In genomic region chr6:72589096-72589495, GRCh38 we compare ENCODE assay signal across 27 cellular contexts. TPM values are rescaled to one million over a fixed set of nuclear protein-coding genes. Genes with fewer than 3 reads are reported as not detected.
DNase-seq lines count a peak whose midpoint lies in the region; ATAC-seq and TF ChIP-seq lines count a peak whose summit lies in the region.
"Had no signal": no experiment of that assay in that cellular context is flagged by ENCODE, and none has a peak within 500 bp of the region (broad histone marks: within the 10 kb centered on the region; RNA-seq: fewer than 3 reads in every experiment).

No MANE protein-coding gene starts in this region.

- no peak overlapping the region for H3K14ac ChIP-seq in IMR-90 (replicated peaks; ENCODE audit: low read depth, low read length)

- H4K8ac ChIP-seq in IMR-90 (ENCODE audit: low read depth in 2 of 2, low read length in 2 of 2), result no peak overlapping the region

- H3K18ac ChIP-seq in IMR-90 (ENCODE audit: low read depth, low read length), result no peak overlapping the region

- H3K9ac ChIP-seq in IMR-90 (ENCODE audit: low read depth, low read length) (no peak overlapping the region), SK-N-MC (ENCODE audit: insufficient read length) (peak overlapping the region; percentile 58)

- no peak for TF ChIP-seq POLR2A in IMR-90 (IDR thresholded peaks at IDR 0.05; ENCODE audit: low read depth, low read length)

- dilution Hi-C loops in IMR-90 (cut with HindIII; ENCODE audit: low sequenced_read_pairs, unreplicated experiment), result no loop called here

- no peak for ATAC-seq in IMR-90 (ENCODE audit: low read depth)
- ATAC-seq in GM18909 (IDR thresholded peaks at IDR 0.05; ENCODE audit: poor library complexity, unreplicated experiment), result no peak
- ATAC-seq: activated CD4-positive, CD25-positive, alpha-beta regulatory T cell treated with anti-CD3 and anti-CD28 coated beads, Interleukin-2, amount 50 U/mL, for 24 hours; GM12878; heart left ventricle; stimulated activated naive CD8-positive, alpha-beta T cell treated with anti-CD3 and anti-CD28 coated beads, Interleukin-15, Interleukin-2, amounts not matched to agents 100 U/mL and 50 U/mL, for 24 hours had no signal

- TF ChIP-seq CTCF in IMR-90 (conservative IDR thresholded peaks at IDR 0.05; ENCODE audit: low read depth, low read length) (no peak), nephron progenitor cell (IDR thresholded peaks at IDR 0.05) (no peak)

- H3K79me1 ChIP-seq in IMR-90 (ENCODE audit: low read depth in 1 of 2, low read length in 2 of 2), result no peaks in the 10 kb centered on the region

- H3K9me3 Mint-ChIP-seq in nephron progenitor cell, result no peaks in the 10 kb centered on the region
- H3K9me3 Mint-ChIP-seq: activated CD4-positive, alpha-beta memory T cell treated with anti-CD3 and anti-CD28 coated beads for 36 hours; neural crest cell; T-helper 1 cell treated with Interleukin-12 subunit alpha and Interleukin-12 subunit beta and Interleukin-4 antibody, amounts not matched to agents 30 μg/mL and 1 μg/mL, for 36 hours had no signal

- no peaks in the 10 kb centered on the region for H3K4me1 Mint-ChIP-seq in nephron progenitor cell
- H3K4me1 Mint-ChIP-seq: neural crest cell had no signal

- no peak overlapping the region for H2AK9ac ChIP-seq in IMR-90 (replicated peaks; ENCODE audit: low read depth, low read length, poor library complexity)

- no peak overlapping the region for H2AK5ac ChIP-seq in IMR-90 (ENCODE audit: low read depth, low read length)

- no peak overlapping the region for H3K4me3 ChIP-seq in IMR-90 (ENCODE audit: insufficient read depth, low read depth, low read length)
- peak overlapping the region; percentile 28 for H3K4me3 ChIP-seq in SK-N-MC
- H3K4me3 ChIP-seq: dorsolateral prefrontal cortex, GM12878, heart left ventricle, sigmoid colon, thoracic aorta had no signal

- no peak overlapping the region for H3K4me3 Mint-ChIP-seq in nephron progenitor cell
- H3K4me3 Mint-ChIP-seq: activated CD4-positive, alpha-beta memory T cell treated with anti-CD3 and anti-CD28 coated beads for 36 hours; neural crest cell; T-helper 1 cell treated with Interleukin-12 subunit alpha and Interleukin-12 subunit beta and Interleukin-4 antibody, amounts not matched to agents 30 μg/mL and 1 μg/mL, for 36 hours had no signal

- H4K20me1 ChIP-seq in IMR-90 (ENCODE audit: insufficient read depth, low read length), result no peaks in the 10 kb centered on the region

- TF ChIP-seq RAD21 in IMR-90 (IDR thresholded peaks at IDR 0.05; ENCODE audit: low read length), result no peak

- no peak overlapping the region for H4K5ac ChIP-seq in IMR-90 (ENCODE audit: low read depth, low read length)

- peak overlapping the region; percentile 38 for H3K27ac Mint-ChIP-seq in nephron progenitor cell
- H3K27ac Mint-ChIP-seq: activated CD4-positive, alpha-beta memory T cell treated with anti-CD3 and anti-CD28 coated beads for 36 hours; T-helper 1 cell treated with Interleukin-12 subunit alpha and Interleukin-12 subunit beta and Interleukin-4 antibody, amounts not matched to agents 30 μg/mL and 1 μg/mL, for 36 hours had no signal

- H3K4me1 ChIP-seq in IMR-90 (ENCODE audit: control insufficient read depth, insufficient read depth, low read length), result no peaks in the 10 kb centered on the region
- H3K4me1 ChIP-seq: heart left ventricle, sigmoid colon had no signal

- H2AFZ ChIP-seq in IMR-90 (replicated peaks; ENCODE audit: low read length, poor library complexity), result no peak overlapping the region

- no TSS peak for BruUV-seq in IMR-90 (replicated peaks; lab: Mats Ljungman, UMichigan)

- in situ Hi-C loops in IMR-90 (cut with MboI; ENCODE audit: low sequenced_read_pairs), result loop anchor here (25.0 kb wide), 2 partner anchors 327 to 452 kb away; no protein-coding TSS in a partner anchor

- intact Hi-C loops in IMR-90 (cut with micrococcal nuclease) (loop anchor here (10.0 kb wide), 1 partner anchor 334 kb away; no protein-coding TSS in a partner anchor), head of caudate nucleus (cut with DNase I) (no loop called here)

- DNase-seq in IMR-90, result peak; percentile 11
- DNase-seq in SK-N-MC (ENCODE audit: low read depth, low spot score), result no peak
- peak; percentile 28 for DNase-seq in dedifferentiated amniotic fluid mesenchymal stem cell (ENCODE audit: extremely low spot score)
- DNase-seq in nephron progenitor cell, result no peak
- no peak for DNase-seq in head of caudate nucleus
- no peak for DNase-seq in stimulated activated CD4-positive, alpha-beta T cell treated with anti-CD3 and anti-CD28 coated beads, Interleukin-1b, Interleukin-23, amount 100 ng/mL, for 48 hours
- DNase-seq in stimulated activated naive CD4-positive, alpha-beta T cell (lab: John Stamatoyannopoulos, UW), result no peak
- DNase-seq: activated CD4-positive, alpha-beta memory T cell treated with anti-CD3 and anti-CD28 coated beads for 36 hours; activated CD8-positive, alpha-beta memory T cell treated with anti-CD3 and anti-CD28 coated beads, Interleukin-2, amount 50 U/mL, for 48 hours; activated naive CD4-positive, alpha-beta T cell treated with anti-CD3 and anti-CD28 coated beads, Interleukin-2, amount 50 U/mL, for 16 hours; C1 segment of cervical spinal cord; Calu3; dorsolateral prefrontal cortex; heart left ventricle; NCI-H1105; NCI-H2029 treated with DMSO at 0.1 percent for 48 hours; RPMI8226; sigmoid colon; stimulated activated CD4-positive, alpha-beta T cell treated with anti-CD3 and anti-CD28 coated beads, Interleukin-15, amount 100 ng/mL, for 24 hours; stimulated activated naive CD8-positive, alpha-beta T cell treated with anti-CD3 and anti-CD28 coated beads, Interleukin-15, Interleukin-2, amounts not matched to agents 100 U/mL and 50 U/mL, for 24 hours had no signal

- H4K91ac ChIP-seq in IMR-90 (ENCODE audit: insufficient read depth, low read depth, low read length), result no peak overlapping the region

- H3K9me1 ChIP-seq in IMR-90 (ENCODE audit: insufficient read depth, low read length), result no peaks in the 10 kb centered on the region

- H3K23ac ChIP-seq in IMR-90 (ENCODE audit: low read depth, low read length), result no peak overlapping the region

- H3K9me3 ChIP-seq in IMR-90 (ENCODE audit: control insufficient read depth, insufficient read depth, low read length), result no peaks in the 10 kb centered on the region
- no peaks in the 10 kb centered on the region for H3K9me3 ChIP-seq in SK-N-MC (ENCODE audit: low read depth, low read length)
- H3K9me3 ChIP-seq: heart left ventricle, sigmoid colon, thoracic aorta had no signal

- 0% methylated on average over 1 of the region's 1 CpG; no CpG with 5 or more reads in 1 of the 2 experiments for WGBS in IMR-90 (ENCODE audit: extremely low coverage in 2 of 2, insufficient read length in 1 of 2), 2 experiments

- H3K27ac ChIP-seq in IMR-90 (ENCODE audit: insufficient read depth, low read length), result no peak overlapping the region
- peak overlapping the region; percentile 77 for H3K27ac ChIP-seq in SK-N-MC
- H3K27ac ChIP-seq: heart left ventricle, sigmoid colon, thoracic aorta had no signal

- H3K4ac ChIP-seq in IMR-90 (ENCODE audit: low read depth, low read length), result no peak overlapping the region

- no peak overlapping the region for H2BK20ac ChIP-seq in IMR-90 (ENCODE audit: low read depth, low read length)

- no peak overlapping the region for H2BK5ac ChIP-seq in IMR-90 (ENCODE audit: low read depth, low read length, poor library complexity, severe bottlenecking)

- H3K36me3 Mint-ChIP-seq in nephron progenitor cell (ENCODE audit: low read depth), result no peaks in the 10 kb centered on the region
- H3K36me3 Mint-ChIP-seq: activated CD4-positive, alpha-beta memory T cell treated with anti-CD3 and anti-CD28 coated beads for 36 hours had no signal

- H3K36me3 ChIP-seq in IMR-90 (ENCODE audit: control insufficient read depth, insufficient read depth, low read length) (no peaks in the 10 kb centered on the region), SK-N-MC (ENCODE audit: insufficient read depth, low read length) (no peaks in the 10 kb centered on the region)
- H3K36me3 ChIP-seq: heart left ventricle, sigmoid colon, thoracic aorta had no signal

- no peak overlapping the region for H2BK15ac ChIP-seq in IMR-90 (ENCODE audit: low read depth, low read length)

- POLR2A ChIA-PET in IMR-90 (lab: Charles Lee; ENCODE audit: unreplicated experiment), result interaction anchor here (0.7 kb wide), 1 partner anchor 872 kb away, joined by 3 read pairs; no protein-coding TSS in a partner anchor

- H3K27me3 Mint-ChIP-seq in nephron progenitor cell (ENCODE audit: low read depth, poor library complexity), result no peaks in the 10 kb centered on the region

- no peak overlapping the region for H3K4me2 ChIP-seq in IMR-90 (ENCODE audit: low read depth, low read length)

- H3K56ac ChIP-seq in IMR-90 (ENCODE audit: extremely low read depth, insufficient read depth, low read length), result no peak overlapping the region

- no peaks in the 10 kb centered on the region for H3K27me3 ChIP-seq in IMR-90 (ENCODE audit: control insufficient read depth, insufficient read depth, low read length)
- H3K27me3 ChIP-seq: dorsolateral prefrontal cortex, heart left ventricle, sigmoid colon had no signal

- H2BK120ac ChIP-seq in IMR-90 (ENCODE audit: low read depth, low read length), result no peak overlapping the region

- CTCF ChIA-PET in IMR-90 (lab: Yijun Ruan, JAX), result interaction anchor here (0.8 to 2.0 kb wide), 5 partner anchors 9 to 177 kb away, joined by 3 to 10 read pairs (median 5); no protein-coding TSS in a partner anchor

TF ChIP-seq in IMR-90, 13 proteins besides CTCF, POLR2A, EP300 and RAD21:
- no peak for TF ChIP-seq MAZ (IDR thresholded peaks at IDR 0.05; ENCODE audit: borderline replicate concordance, low read depth, low read length)
- no peak for TF ChIP-seq CEBPB (IDR thresholded peaks at IDR 0.05; ENCODE audit: low read depth, low read length)
- TF ChIP-seq RFX5 (IDR thresholded peaks at IDR 0.05; ENCODE audit: low read depth, low read length), result no peak
- TF ChIP-seq BHLHE40 (IDR thresholded peaks at IDR 0.05; ENCODE audit: low read depth, low read length), result no peak
- TF ChIP-seq MAFK (IDR thresholded peaks at IDR 0.05; ENCODE audit: low read depth, low read length), result no peak

RNA-seq across cellular contexts. Expression of gene KCNQ5, which starts 32.8 kb away (rescaled TPM):
- total RNA-seq in IMR-90 (2012; rRNA removed), result 1.3 and 1.7 TPM in 2 replicates
- 0.75 and 1.1 TPM in 2 replicates for polyA plus RNA-seq in IMR-90 (2012; rRNA removed)
- polyA plus RNA-seq in IMR-90 (2012; cell fraction: cytosol; rRNA removed), result 0.29 and 0.38 TPM in 2 replicates
- 0.37 and 0.97 TPM in 2 replicates for polyA plus RNA-seq in IMR-90 (2012; cell fraction: nucleus; rRNA removed; ENCODE audit: low replicate concordance)
- total RNA-seq: Calu3, lung microvascular endothelial cell had no signal

Comparison
In these comparisons a context has a peak if more than half of its experiments do, and no peak if none do; other contexts are left out.
1. DNase-seq: peak in IMR-90 (single experiment) and dedifferentiated amniotic fluid mesenchymal stem cell (single experiment); none in SK-N-MC (single experiment), nephron progenitor cell (single experiment), head of caudate nucleus (0 of 42), stimulated activated CD4-positive, alpha-beta T cell treated with anti-CD3 and anti-CD28 coated beads, Interleukin-1b, Interleukin-23, amount 100 ng/mL, for 48 hours (single experiment) and stimulated activated naive CD4-positive, alpha-beta T cell (0 of 6).